ENCODE assay signal across 11 cellular contexts in genomic region chr6:3782876-3783832, GRCh38.
"Had no signal": no experiment of that assay in that cellular context is flagged by ENCODE, and none has a peak within 500 bp of the region (broad histone marks: within the 10 kb centered on the region; RNA-seq: fewer than 3 reads in every experiment).

No MANE protein-coding gene starts in this region.

- H3K4me3 Mint-ChIP-seq: activated CD4-positive, alpha-beta memory T cell treated with anti-CD3 and anti-CD28 coated beads for 36 hours; activated T-cell treated with anti-CD3 and anti-CD28 coated beads, Interleukin-2, amount 50 U/mL, for 4 hours had no signal

- H3K36me3 ChIP-seq: brain microvascular endothelial cell, tibial artery had no signal

- H3K9me3 Mint-ChIP-seq: activated CD4-positive, alpha-beta memory T cell treated with anti-CD3 and anti-CD28 coated beads for 36 hours; activated naive CD4-positive, alpha-beta T cell treated with anti-CD3 and anti-CD28 coated beads, Interleukin-2, amount 50 U/mL, for 72 hours; activated T-cell treated with anti-CD3 and anti-CD28 coated beads, Interleukin-2, amount 50 U/mL, for 4 hours had no signal

- H3K27me3 ChIP-seq: brain microvascular endothelial cell, tibial artery had no signal

- ATAC-seq: activated naive CD4-positive, alpha-beta T cell treated with anti-CD3 and anti-CD28 coated beads, Interleukin-2, amount 50 U/mL, for 72 hours; activated T-cell treated with anti-CD3 and anti-CD28 coated beads, Interleukin-2, amount 50 U/mL, for 4 hours; left ventricle myocardium superior had no signal

- H3K4me3 ChIP-seq: tibial artery had no signal

- H3K27ac ChIP-seq: brain microvascular endothelial cell, tibial artery had no signal

- DNase-seq: activated CD4-positive, alpha-beta memory T cell treated with anti-CD3 and anti-CD28 coated beads for 36 hours; activated CD4-positive, alpha-beta T cell treated with anti-CD3 and anti-CD28 coated beads for 1 hour; activated effector memory CD4-positive, alpha-beta T cell treated with anti-CD3 and anti-CD28 coated beads, Interleukin-2, amount 50 U/mL, for 16 hours; activated T-cell treated with anti-CD3 and anti-CD28 coated beads, Interleukin-2, amount 50 U/mL, for 4 hours; brain microvascular endothelial cell; kidney; left ventricle myocardium superior; small intestine; T-helper 9 cell; tibial artery had no signal

- H3K4me1 ChIP-seq: tibial artery had no signal

- H3K36me3 Mint-ChIP-seq: activated CD4-positive, alpha-beta memory T cell treated with anti-CD3 and anti-CD28 coated beads for 36 hours; activated naive CD4-positive, alpha-beta T cell treated with anti-CD3 and anti-CD28 coated beads, Interleukin-2, amount 50 U/mL, for 72 hours had no signal

- H3K9me3 ChIP-seq: tibial artery had no signal

- H3K27ac Mint-ChIP-seq: activated CD4-positive, alpha-beta memory T cell treated with anti-CD3 and anti-CD28 coated beads for 36 hours; activated naive CD4-positive, alpha-beta T cell treated with anti-CD3 and anti-CD28 coated beads, Interleukin-2, amount 50 U/mL, for 72 hours had no signal
